12 cellular contexts compared by ENCODE assay signal in the genomic region with DNA sequence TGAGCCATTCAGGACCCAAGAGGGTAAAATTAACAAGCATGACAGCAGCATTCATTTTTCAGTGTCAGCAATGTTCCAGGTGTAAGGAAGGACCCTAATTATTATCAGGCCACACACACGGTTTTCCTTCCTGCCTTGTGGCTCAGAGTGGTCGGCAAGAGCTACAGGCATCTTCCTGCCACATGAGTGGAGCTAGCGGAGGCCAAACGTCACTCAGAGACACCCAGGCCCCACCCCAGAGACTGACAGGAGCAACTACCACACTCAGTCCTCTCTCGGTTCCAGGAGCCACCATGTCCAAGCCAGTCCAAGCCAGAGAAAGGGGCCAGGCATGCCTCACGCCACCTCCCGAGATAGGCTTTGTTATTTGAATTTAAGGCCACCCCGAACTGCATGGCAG.
DNase-seq lines count a peak whose midpoint lies in the region; ATAC-seq and TF ChIP-seq lines count a peak whose summit lies in the region.
"Had no signal": no experiment of that assay in that cellular context is flagged by ENCODE, and none has a peak within 500 bp of the region (broad histone marks: within the 10 kb centered on the region; RNA-seq: fewer than 3 reads in every experiment).

No MANE protein-coding gene starts in this region.

- intact Hi-C loops in heart left ventricle (cut with DNase I) = no loop called here

- 20 to 33% (median 23%) methylated on average over 7 to 8 of the region's 8 CpGs for whole genome bisulfite sequencing in heart left ventricle, 4 donors

- no peak overlapping the region for H3K4me3 ChIP-seq in GM12865 (ENCODE audit: low read depth, low read length)
- no peak overlapping the region for H3K4me3 ChIP-seq in heart left ventricle
- no peak overlapping the region for H3K4me3 ChIP-seq in skeletal muscle satellite cell (ENCODE audit: low read length)

- H3K36me3 ChIP-seq in heart left ventricle (no peaks in the 10 kb centered on the region), skeletal muscle satellite cell (ENCODE audit: insufficient read depth, low read length) (no peaks in the 10 kb centered on the region)

- ATAC-seq in heart left ventricle (peak; percentile 40 to 85 (median 50)), HG02973 (IDR thresholded peaks at IDR 0.05; ENCODE audit: unreplicated experiment) (no peak)

- no peak for TF ChIP-seq CTCF in GM12865 (IDR thresholded peaks at IDR 0.05; ENCODE audit: insufficient read depth, low read depth, low read length, missing control alignments)
- TF ChIP-seq CTCF in heart left ventricle (IDR thresholded peaks at IDR 0.05) = no peak

- H3K27me3 ChIP-seq in heart left ventricle (no peaks in the 10 kb centered on the region), skeletal muscle satellite cell (ENCODE audit: control insufficient read depth, insufficient read depth, low read length) (no peaks in the 10 kb centered on the region)

- H3K9ac ChIP-seq in skeletal muscle satellite cell (ENCODE audit: low read depth, low read length) = peak overlapping the region; percentile 16

- no peak for TF ChIP-seq POLR2A in heart left ventricle (IDR thresholded peaks at IDR 0.05)

- H3K4me2 ChIP-seq in skeletal muscle satellite cell (ENCODE audit: low read length) = peak overlapping the region; percentile 71

- peak overlapping the region; percentile 17 to 85 (median 64) for H3K27ac ChIP-seq in heart left ventricle

- DNase-seq in GM12865 (ENCODE audit: low read depth) (peak; percentile 23), UCSD-AML1 (lab: John Stamatoyannopoulos, UW; ENCODE audit: unreplicated experiment) (peak; percentile 83), heart left ventricle (peak in 4 of 5 donors; percentile 30 to 52 (median 50)), NCI-H526 treated with DMSO at 0.1 percent for 48 hours (lab: John Stamatoyannopoulos, UW) (no peak), islet precursor cell (no peak), NCI-H187 (lab: John Stamatoyannopoulos, UW) (no peak)
- DNase-seq: activated CD4-positive, alpha-beta T cell treated with anti-CD3 and anti-CD28 coated beads, Interleukin-2, amount 50 U/mL, for 1 hour; Calu3; NCI-H1092; OCI-M1 had no signal

- H3K4me1 ChIP-seq in heart left ventricle = peaks cover 0 to 38% (median 18%) of the 10 kb centered on the region in 12 donors
- H3K4me1 ChIP-seq in skeletal muscle satellite cell (ENCODE audit: control insufficient read depth, insufficient read depth, low read length) = peaks cover 47% of the 10 kb centered on the region

- H3K9me3 ChIP-seq in heart left ventricle (no peaks in the 10 kb centered on the region), skeletal muscle satellite cell (replicated peaks; ENCODE audit: low read length) (no peaks in the 10 kb centered on the region)

Comparison
In these comparisons a context has a peak if more than half of its experiments do, and no peak if none do; other contexts are left out.
1. DNase-seq: peak in GM12865 (single experiment), UCSD-AML1 (single experiment) and heart left ventricle (4 of 5); none in NCI-H526 treated with DMSO at 0.1 percent for 48 hours (single experiment), islet precursor cell (single experiment) and NCI-H187 (0 of 2).